Comparison of ENCODE assay signal across 17 cellular contexts in the genomic region with DNA sequence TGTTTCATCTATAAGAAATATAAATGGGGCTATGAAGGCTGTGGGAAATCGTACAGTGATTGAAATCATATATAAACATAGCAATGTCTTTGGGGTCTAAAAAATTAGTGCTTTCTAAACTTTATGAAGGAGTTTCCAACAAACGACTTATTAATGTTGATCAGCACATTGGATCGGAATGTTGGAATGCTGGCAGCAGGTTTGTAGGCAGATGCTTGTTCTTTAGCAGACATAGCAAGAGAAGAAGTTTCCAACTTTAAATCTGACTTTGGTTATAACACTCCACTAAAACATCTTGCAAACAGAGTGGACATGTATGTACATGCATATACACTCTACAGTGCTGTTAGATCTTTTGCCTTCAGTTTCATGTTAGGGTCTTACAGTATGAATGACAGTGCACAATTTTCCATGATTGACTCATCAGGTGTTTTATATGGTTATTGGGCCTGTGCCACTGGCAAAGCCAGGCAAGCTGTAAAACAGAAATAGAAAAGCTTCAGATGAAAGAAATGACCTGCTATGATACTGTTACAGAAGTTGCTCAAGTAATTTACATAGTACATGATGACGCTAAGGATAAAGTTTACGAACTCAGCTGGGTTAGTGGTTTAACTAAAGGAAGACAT. TPM values are rescaled to one million over a fixed set of nuclear protein-coding genes. Genes with fewer than 3 reads are reported as not detected.
A peak's percentile ranks its signal among the peaks of the same experiment; 100 is the strongest.
DNase-seq lines count a peak whose midpoint lies in the region; ATAC-seq and TF ChIP-seq lines count a peak whose summit lies in the region.
"Had no signal": no experiment of that assay in that cellular context is flagged by ENCODE, and none has a peak within 500 bp of the region (broad histone marks: within the 10 kb centered on the region; RNA-seq: fewer than 3 reads in every experiment).

No MANE protein-coding gene starts in this region.

- peaks cover 14% of the 10 kb centered on the region for H3F3A ChIP-seq in PC-3 (ENCODE audit: low read length, unreplicated experiment)

- ATAC-seq in left ventricle myocardium superior = peak; percentile 19
- no peak for ATAC-seq in Right ventricle myocardium inferior
- ATAC-seq in PC-3 = peak; percentile 56
- ATAC-seq in HG03039 (IDR thresholded peaks at IDR 0.05; ENCODE audit: unreplicated experiment) = no peak
- ATAC-seq in GM21360 (IDR thresholded peaks at IDR 0.05; ENCODE audit: unreplicated experiment) = no peak
- ATAC-seq: activated T-cell treated with anti-CD3 and anti-CD28 coated beads, Interleukin-2, amount 50 U/mL, for 4 hours; left lung; natural killer cell had no signal

- peak overlapping the region; percentile 38 for H2AFZ ChIP-seq in PC-3 (ENCODE audit: low read length)

- POLR2A ChIA-PET in PC-3 (lab: Charles Lee; ENCODE audit: unreplicated experiment) = interaction anchor here (1.0 kb wide), 1 partner anchor 87 kb away, joined by 3 read pairs; the partner anchor contains the start of gene PCNX4

- H3K4me3 ChIP-seq in PC-3 (ENCODE audit: low read length) = peak overlapping the region; percentile 1; the same call in 1 of the 2 replicates
- H3K4me3 ChIP-seq: left lung, testis had no signal

- H3K27me3 ChIP-seq in PC-3 (ENCODE audit: low read length) = no peaks in the 10 kb centered on the region
- H3K27me3 ChIP-seq: left lung, testis had no signal

- H3K79me2 ChIP-seq in PC-3 (ENCODE audit: low read length) = no peaks in the 10 kb centered on the region

- no TSS peak for BruUV-seq in PC-3 (replicated peaks; lab: Mats Ljungman, UMichigan)

- no peak for DNase-seq in left ventricle myocardium superior
- DNase-seq in Right ventricle myocardium inferior (ENCODE audit: missing footprints) = no peak
- DNase-seq in PC-3 = peak; percentile 99
- peak; percentile 31 for DNase-seq in iris pigment epithelial cell (ENCODE audit: low read depth)
- no peak for DNase-seq in activated CD4-positive, CD25-positive, alpha-beta regulatory T cell treated with anti-CD3 and anti-CD28 coated beads, Interleukin-2, amount 50 U/mL, for 72 hours
- DNase-seq in retina = no peak
- DNase-seq: activated CD4-positive, alpha-beta T cell treated with anti-CD3 and anti-CD28 coated beads, Interleukin-2, amount 50 U/mL, for 4 hours; activated T-cell treated with anti-CD3 and anti-CD28 coated beads, Interleukin-2, amount 50 U/mL, for 4 hours; amygdala; KG1; left lung; natural killer cell; NCI-H1436 treated with DMSO at 0.1 percent for 48 hours; NCI-H446; testis had no signal

- TF ChIP-seq CTCF in PC-3 (conservative IDR thresholded peaks at IDR 0.05; ENCODE audit: low read depth, low read length) = no peak

- peak overlapping the region; percentile 51 for H3K4me2 ChIP-seq in PC-3 (ENCODE audit: low read length)

- intact Hi-C loops in left ventricle myocardium superior (cut with micrococcal nuclease) = no loop called here
- intact Hi-C loops in Right ventricle myocardium inferior (cut with DNase I) = no loop called here
- intact Hi-C loops in PC-3 (cut with micrococcal nuclease) = loop anchor here (1.0 to 5.0 kb wide), 3 partner anchors 14 to 1447 kb away; partner anchors contain the start of genes DHRS7 and PCNX4

- no peaks in the 10 kb centered on the region for H4K20me1 ChIP-seq in PC-3 (ENCODE audit: low read length)

- H3K4me1 ChIP-seq in PC-3 (ENCODE audit: insufficient read depth, low read length) = peaks cover 61% of the 10 kb centered on the region
- H3K4me1 ChIP-seq: testis had no signal

- no peaks in the 10 kb centered on the region for H3K9me2 ChIP-seq in PC-3 (replicated peaks; ENCODE audit: low read length)

- CTCF ChIA-PET in PC-3 (lab: Charles Lee) = interaction anchor here (0.9 to 1.2 kb wide), 2 partner anchors 14 to 261 kb away, joined by 3 to 6 read pairs; partner anchors contain the start of gene DHRS7

- H3K9ac ChIP-seq in PC-3 (ENCODE audit: low read length) = peak overlapping the region; percentile 14; the same call in 1 of the 2 replicates

- H3K36me3 ChIP-seq in PC-3 (ENCODE audit: low read depth, low read length) = no peaks in the 10 kb centered on the region
- H3K36me3 ChIP-seq: left lung had no signal

- peak overlapping the region; percentile 70 for H3K27ac ChIP-seq in PC-3 (ENCODE audit: low read length)
- H3K27ac ChIP-seq: left lung, testis had no signal

- H3K9me3 ChIP-seq in PC-3 (ENCODE audit: low read length) = no peaks in the 10 kb centered on the region
- H3K9me3 ChIP-seq: left lung, testis had no signal

RNA-seq across cellular contexts. Expression of gene DHRS7, which starts 14.2 kb away (rescaled TPM):
- total RNA-seq in left ventricle myocardium superior (34.2 TPM), Right ventricle myocardium inferior (34.6 TPM), PC-3 (2014; rRNA removed) (236 and 266 TPM in 2 replicates)

Comparison
In these comparisons a context has a peak if more than half of its experiments do, and no peak if none do; other contexts are left out.
1. ATAC-seq: peak in left ventricle myocardium superior (single experiment) and PC-3 (single experiment); none in Right ventricle myocardium inferior (single experiment), HG03039 (single experiment) and GM21360 (single experiment).
2. DNase-seq: peak in PC-3 (single experiment) and iris pigment epithelial cell (single experiment); none in left ventricle myocardium superior (single experiment), Right ventricle myocardium inferior (single experiment), activated CD4-positive, CD25-positive, alpha-beta regulatory T cell treated with anti-CD3 and anti-CD28 coated beads, Interleukin-2, amount 50 U/mL, for 72 hours (single experiment) and retina (single experiment).